ENCODE assay signal across 8 cellular contexts in genomic region chr4:82739292-82740190, GRCh38. TPM values are rescaled to one million over a fixed set of nuclear protein-coding genes. Genes with fewer than 3 reads are reported as not detected.
A peak's percentile ranks its signal among the peaks of the same experiment; 100 is the strongest.
DNase-seq lines count a peak whose midpoint lies in the region; ATAC-seq lines count a peak whose summit lies in the region.

No MANE protein-coding gene starts in this region.

- H3K4me3 ChIP-seq in skeletal muscle cell (ENCODE audit: low read depth, low read length), result no peak overlapping the region

- ATAC-seq in GM19395 (IDR thresholded peaks at IDR 0.05; ENCODE audit: unreplicated experiment) (peak; percentile 97), HG03432 (IDR thresholded peaks at IDR 0.05; ENCODE audit: unreplicated experiment) (peak; percentile 99)

- DNase-seq in CD1c-positive myeloid dendritic cell (ENCODE audit: extremely low spot score), result peak; percentile 78
- DNase-seq in SK-N-DZ (ENCODE audit: low spot score), result peak; percentile 50
- DNase-seq in amniotic epithelial cell (ENCODE audit: low read depth), result peak; percentile 55
- DNase-seq in hepatic stellate cell (ENCODE audit: low spot score), result peak; percentile 51
- DNase-seq in skeletal muscle cell (ENCODE audit: low read depth), result peak; percentile 23
- no peak for DNase-seq in COR-L47 (lab: John Stamatoyannopoulos, UW)

RNA-seq across cellular contexts. Expression of gene SCD5, which starts 59.1 kb away (rescaled TPM):
- 23.7 and 24.8 TPM in 2 replicates for polyA plus RNA-seq in SK-N-DZ (2014; cell fraction: cytosol; rRNA removed)
- polyA plus RNA-seq in SK-N-DZ (2014; cell fraction: nucleus; rRNA removed), result 4.3 and 6.6 TPM in 2 replicates
